ENCODE assay signal across 1 cellular context in genomic region chr17:8312726-8313600, GRCh38.
TF ChIP-seq lines count a peak whose summit lies in the region.

No MANE protein-coding gene starts in this region.

TF ChIP-seq in A549, 52 proteins besides CTCF, POLR2A, EP300 and RAD21 (continued from another document):
- no peak for TF ChIP-seq REST (IDR thresholded peaks at IDR 0.05)
- no peak for TF ChIP-seq ELK1 (IDR thresholded peaks at IDR 0.05; ENCODE audit: low read depth, low read length)
- no peak for TF ChIP-seq ZSCAN20 (CRISPR knock-in tag; IDR thresholded peaks at IDR 0.05)
- no peak for TF ChIP-seq PHF8 (IDR thresholded peaks at IDR 0.05; ENCODE audit: borderline replicate concordance, low read depth)
TF ChIP-seq in A549: peak in this region for 0.
